23 cellular contexts compared by ENCODE assay signal in genomic region chr16:87960851-87961250, GRCh38. TPM values are rescaled to one million over a fixed set of nuclear protein-coding genes. Genes with fewer than 3 reads are reported as not detected.
DNase-seq lines count a peak whose midpoint lies in the region; ATAC-seq and TF ChIP-seq lines count a peak whose summit lies in the region.
"Had no signal": no experiment of that assay in that cellular context is flagged by ENCODE, and none has a peak within 500 bp of the region (broad histone marks: within the 10 kb centered on the region; RNA-seq: fewer than 3 reads in every experiment).

No MANE protein-coding gene starts in this region.

- H3K27ac Mint-ChIP-seq in activated CD8-positive, alpha-beta T cell treated with anti-CD3 and anti-CD28 coated beads for 36 hours: peak overlapping the region; percentile 85
- H3K27ac Mint-ChIP-seq in activated CD8-positive, alpha-beta T cell treated with anti-CD3 and anti-CD28 coated beads, Interleukin-2, amount 10 ng/mL, durations not matched to agents 7 days and 5 days: no peak overlapping the region
- H3K27ac Mint-ChIP-seq in T-helper 17 cell (peak overlapping the region; percentile 77), glutamatergic neuron (ENCODE audit: unreplicated experiment) (no peak overlapping the region)

- H3K4me1 ChIP-seq in GM23248 (ENCODE audit: insufficient read depth): peaks cover 18% of the 10 kb centered on the region

- intact Hi-C loops in activated CD8-positive, alpha-beta T cell treated with anti-CD3 and anti-CD28 coated beads for 36 hours (cut with micrococcal nuclease): no loop called here

- H3K4me3 ChIP-seq in AG10803 (ENCODE audit: low read length) (no peak overlapping the region), GM23248 (no peak overlapping the region)
- H3K4me3 ChIP-seq: GM12878 had no signal

- no peak for TF ChIP-seq CTCF in activated CD8-positive, alpha-beta T cell treated with anti-CD3 and anti-CD28 coated beads for 36 hours (IDR thresholded peaks at IDR 0.05)
- TF ChIP-seq CTCF in AG10803 (conservative IDR thresholded peaks at IDR 0.05; ENCODE audit: low read length) (no peak), glutamatergic neuron (IDR thresholded peaks at IDR 0.05; ENCODE audit: partially characterized antibody, unreplicated experiment) (no peak)

- H3K27me3 Mint-ChIP-seq in activated CD8-positive, alpha-beta T cell treated with anti-CD3 and anti-CD28 coated beads for 36 hours: no peaks in the 10 kb centered on the region
- H3K27me3 Mint-ChIP-seq in activated CD8-positive, alpha-beta T cell treated with anti-CD3 and anti-CD28 coated beads, Interleukin-2, amount 10 ng/mL, durations not matched to agents 7 days and 5 days (ENCODE audit: low read depth): no peaks in the 10 kb centered on the region
- H3K27me3 Mint-ChIP-seq in T-helper 17 cell (no peaks in the 10 kb centered on the region), glutamatergic neuron (ENCODE audit: unreplicated experiment) (peaks cover 5% of the 10 kb centered on the region)
- H3K27me3 Mint-ChIP-seq: CD4-positive, alpha-beta memory T cell had no signal

- H3K4me2 ChIP-seq in GM23248 (ENCODE audit: unreplicated experiment): no peak overlapping the region

- peaks cover 20% of the 10 kb centered on the region for H3F3A ChIP-seq in GM23248 (ENCODE audit: insufficient read depth)

- H3K9me3 ChIP-seq in T-helper 17 cell (ENCODE audit: control insufficient read depth, low read length, poor library complexity, severe bottlenecking) (no peaks in the 10 kb centered on the region), GM23248 (ENCODE audit: low read depth) (no peaks in the 10 kb centered on the region)
- H3K9me3 ChIP-seq: BE2C had no signal

- in situ Hi-C loops in GM23248 (cut with MboI): no loop called here

- H3K9me2 ChIP-seq in GM23248 (ENCODE audit: insufficient read depth): no peaks in the 10 kb centered on the region

- ATAC-seq in activated CD8-positive, alpha-beta T cell treated with anti-CD3 and anti-CD28 coated beads for 36 hours: no peak
- no peak for ATAC-seq in activated CD8-positive, alpha-beta T cell treated with anti-CD3 and anti-CD28 coated beads, Interleukin-2, amount 10 ng/mL, durations not matched to agents 7 days and 5 days
- no peak for ATAC-seq in T-helper 17 cell
- no peak for ATAC-seq in HG03342 (IDR thresholded peaks at IDR 0.05; ENCODE audit: unreplicated experiment)
- ATAC-seq: GM12878, HCT116 had no signal

- peaks cover 85% of the 10 kb centered on the region for H3K4me1 Mint-ChIP-seq in activated CD8-positive, alpha-beta T cell treated with anti-CD3 and anti-CD28 coated beads for 36 hours (ENCODE audit: low read depth)
- peaks cover 83% of the 10 kb centered on the region for H3K4me1 Mint-ChIP-seq in activated CD8-positive, alpha-beta T cell treated with anti-CD3 and anti-CD28 coated beads, Interleukin-2, amount 10 ng/mL, durations not matched to agents 7 days and 5 days (ENCODE audit: low read depth)
- peaks cover 57% of the 10 kb centered on the region for H3K4me1 Mint-ChIP-seq in T-helper 17 cell
- peaks cover 28% of the 10 kb centered on the region for H3K4me1 Mint-ChIP-seq in glutamatergic neuron (ENCODE audit: low read depth, unreplicated experiment)

- peaks cover 32% of the 10 kb centered on the region for H3K36me3 Mint-ChIP-seq in activated CD8-positive, alpha-beta T cell treated with anti-CD3 and anti-CD28 coated beads for 36 hours (ENCODE audit: low read depth)
- H3K36me3 Mint-ChIP-seq in activated CD8-positive, alpha-beta T cell treated with anti-CD3 and anti-CD28 coated beads, Interleukin-2, amount 10 ng/mL, durations not matched to agents 7 days and 5 days (ENCODE audit: low read depth): peaks cover 30% of the 10 kb centered on the region
- peaks cover 3% of the 10 kb centered on the region for H3K36me3 Mint-ChIP-seq in T-helper 17 cell (ENCODE audit: low read depth)
- no peaks in the 10 kb centered on the region for H3K36me3 Mint-ChIP-seq in glutamatergic neuron (ENCODE audit: unreplicated experiment)

- no peaks in the 10 kb centered on the region; the same call in 1 of the 2 replicates for H3K36me3 ChIP-seq in GM23248 (ENCODE audit: low read depth)
- H3K36me3 ChIP-seq: BE2C had no signal

- no peak for DNase-seq in activated CD8-positive, alpha-beta T cell treated with anti-CD3 and anti-CD28 coated beads for 36 hours
- DNase-seq in activated CD8-positive, alpha-beta T cell treated with anti-CD3 and anti-CD28 coated beads, Interleukin-2, amount 10 ng/mL, durations not matched to agents 7 days and 5 days: no peak
- DNase-seq in AG10803 (ENCODE audit: low read depth): peak; percentile 21
- no peak for DNase-seq in T-helper 17 cell
- no peak for DNase-seq in glutamatergic neuron
- no peak for DNase-seq in GM23248
- no peak for DNase-seq in SIG-M5 treated with dmso at 0.1 percent for 504 hours (lab: John Stamatoyannopoulos, UW; ENCODE audit: unreplicated experiment)
- DNase-seq: 8988T; BE2C; Calu3; CD4-positive, alpha-beta memory T cell; GF-D8; GOT3; KBM-7; NCI-H1105; NCI-H2081; NCI-H748 treated with DMSO at 0.1 percent for 48 hours; OCI-M1; Right ventricle myocardium superior had no signal

- POLR2A ChIA-PET in activated CD8-positive, alpha-beta T cell treated with anti-CD3 and anti-CD28 coated beads for 36 hours (lab: Charles Lee): interaction anchor here (1.9 kb wide), 1 partner anchor 10 kb away, joined by 7 read pairs; the partner anchor contains the start of gene BANP
- POLR2A ChIA-PET in activated CD8-positive, alpha-beta T cell treated with anti-CD3 and anti-CD28 coated beads, Interleukin-2, amount 10 ng/mL, durations not matched to agents 7 days and 5 days (lab: Charles Lee): interaction anchor here (1.1 to 3.9 kb wide), 2 partner anchors 9 to 470 kb away, joined by 4 to 20 read pairs; partner anchors contain the start of gene BANP

- H3K9me3 Mint-ChIP-seq in activated CD8-positive, alpha-beta T cell treated with anti-CD3 and anti-CD28 coated beads for 36 hours: no peaks in the 10 kb centered on the region
- H3K9me3 Mint-ChIP-seq in activated CD8-positive, alpha-beta T cell treated with anti-CD3 and anti-CD28 coated beads, Interleukin-2, amount 10 ng/mL, durations not matched to agents 7 days and 5 days (ENCODE audit: insufficient read depth): no peaks in the 10 kb centered on the region
- H3K9me3 Mint-ChIP-seq in glutamatergic neuron (ENCODE audit: unreplicated experiment): peaks cover 9% of the 10 kb centered on the region
- H3K9me3 Mint-ChIP-seq: CD4-positive, alpha-beta memory T cell had no signal

- H3K9ac ChIP-seq in GM23248: no peak overlapping the region

- no peak overlapping the region for H2AFZ ChIP-seq in GM23248

- H3K79me2 ChIP-seq in GM23248 (ENCODE audit: insufficient read depth): peaks cover 94% of the 10 kb centered on the region

- H3K4me3 Mint-ChIP-seq in activated CD8-positive, alpha-beta T cell treated with anti-CD3 and anti-CD28 coated beads for 36 hours: no peak overlapping the region
- no peak overlapping the region for H3K4me3 Mint-ChIP-seq in activated CD8-positive, alpha-beta T cell treated with anti-CD3 and anti-CD28 coated beads, Interleukin-2, amount 10 ng/mL, durations not matched to agents 7 days and 5 days
- H3K4me3 Mint-ChIP-seq in T-helper 17 cell (no peak overlapping the region), glutamatergic neuron (ENCODE audit: unreplicated experiment) (peak overlapping the region; percentile 38)

- H3K27me3 ChIP-seq in GM23248 (replicated peaks; ENCODE audit: insufficient read depth): no peaks in the 10 kb centered on the region
- H3K27me3 ChIP-seq: BE2C had no signal

- no peaks in the 10 kb centered on the region for H4K20me1 ChIP-seq in GM23248 (ENCODE audit: insufficient read depth)

- H3K27ac ChIP-seq in GM23248: no peak overlapping the region

- CTCF ChIA-PET in activated CD8-positive, alpha-beta T cell treated with anti-CD3 and anti-CD28 coated beads for 36 hours (lab: Charles Lee): interaction anchor here (1.1 kb wide), 1 partner anchor 9 kb away, joined by 3 read pairs; no protein-coding TSS in a partner anchor
- CTCF ChIA-PET in activated CD8-positive, alpha-beta T cell treated with anti-CD3 and anti-CD28 coated beads, Interleukin-2, amount 10 ng/mL, durations not matched to agents 7 days and 5 days (lab: Charles Lee): interaction anchor here (0.8 to 1.5 kb wide), 6 partner anchors 10 to 477 kb away, joined by 3 to 6 read pairs (median 4); partner anchors contain the start of gene BANP

- 48 to 49% methylated on average over 8 of the region's 8 CpGs for WGBS in GM23248 (ENCODE audit: low coverage in 1 of 2, low lambda C conversion rate in 2 of 2, missing lambda C conversion rate in 2 of 2), 2 experiments

RNA-seq across cellular contexts. Expression of gene BANP, which starts 9.6 kb away (rescaled TPM):
- total RNA-seq in activated CD8-positive, alpha-beta T cell treated with anti-CD3 and anti-CD28 coated beads for 36 hours: 10 to 100 TPM; 32.1 to 36.1 TPM
- total RNA-seq in activated CD8-positive, alpha-beta T cell treated with anti-CD3 and anti-CD28 coated beads, Interleukin-2, amount 10 ng/mL, durations not matched to agents 7 days and 5 days: 10 to 100 TPM; 34.1 to 39.8 TPM
- total RNA-seq in T-helper 17 cell (10 to 100 TPM; 46.9 to 47.9 TPM), glutamatergic neuron (ENCODE audit: unreplicated experiment) (25.5 TPM)
- 14.3 and 14.8 TPM in 2 replicates for total RNA-seq in GM23248 (2014; rRNA removed; shearing (Covaris generic))
- polyA plus RNA-seq in GM23248 (2016; fragmentation: Nextera tagmentation; extraction: Ambion mirVana): 14.8 and 15.9 TPM in 2 replicates

RNA-seq across cellular contexts. Expression of gene CA5A, which starts 24.5 kb away (rescaled TPM):
- not detected for total RNA-seq in activated CD8-positive, alpha-beta T cell treated with anti-CD3 and anti-CD28 coated beads for 36 hours
- not detected for total RNA-seq in activated CD8-positive, alpha-beta T cell treated with anti-CD3 and anti-CD28 coated beads, Interleukin-2, amount 10 ng/mL, durations not matched to agents 7 days and 5 days
- total RNA-seq in T-helper 17 cell (not detected), glutamatergic neuron (ENCODE audit: unreplicated experiment) (not detected)
- not detected in 2 replicates for total RNA-seq in GM23248 (2014; rRNA removed; shearing (Covaris generic))
- not detected in 2 replicates for polyA plus RNA-seq in GM23248 (2016; fragmentation: Nextera tagmentation; extraction: Ambion mirVana)
- total RNA-seq: Calu3; CD4-positive, alpha-beta memory T cell; GM12878; Right ventricle myocardium superior had no signal
- polyA plus RNA-seq: AG04450; CD4-positive, alpha-beta memory T cell; GM12878 had no signal

Comparison
In these comparisons a context has a peak if more than half of its experiments do, and no peak if none do; other contexts are left out.
1. H3K27ac Mint-ChIP-seq: peak in activated CD8-positive, alpha-beta T cell treated with anti-CD3 and anti-CD28 coated beads for 36 hours (single experiment) and T-helper 17 cell (single experiment); none in activated CD8-positive, alpha-beta T cell treated with anti-CD3 and anti-CD28 coated beads, Interleukin-2, amount 10 ng/mL, durations not matched to agents 7 days and 5 days (single experiment) and glutamatergic neuron (single experiment).